Comparison of ENCODE assay signal across 26 cellular contexts in genomic region chr14:97638864-97639263, GRCh38.
A peak's percentile ranks its signal among the peaks of the same experiment; 100 is the strongest.
DNase-seq lines count a peak whose midpoint lies in the region; ATAC-seq and TF ChIP-seq lines count a peak whose summit lies in the region.
"Had no signal": no experiment of that assay in that cellular context is flagged by ENCODE, and none has a peak within 500 bp of the region (broad histone marks: within the 10 kb centered on the region; RNA-seq: fewer than 3 reads in every experiment).

No MANE protein-coding gene starts in this region.

- peaks cover 10% of the 10 kb centered on the region for H3K36me3 Mint-ChIP-seq in activated CD4-positive, alpha-beta T cell treated with anti-CD3 and anti-CD28 coated beads, Interleukin-2, amount 10 ng/mL, durations not matched to agents 7 days and 5 days (ENCODE audit: low read depth)
- H3K36me3 Mint-ChIP-seq in CD4-positive, alpha-beta T cell (ENCODE audit: low read depth): no peaks in the 10 kb centered on the region
- H3K36me3 Mint-ChIP-seq in activated CD8-positive, alpha-beta T cell treated with anti-CD3 and anti-CD28 coated beads, Interleukin-2, amount 10 ng/mL, durations not matched to agents 7 days and 5 days (ENCODE audit: low read depth): peaks cover 3% of the 10 kb centered on the region
- peaks cover 0 to 19% (median 0%) of the 10 kb centered on the region in 5 donors for H3K36me3 Mint-ChIP-seq in naive thymus-derived CD4-positive, alpha-beta T cell
- H3K36me3 Mint-ChIP-seq: memory B cell, naive B cell had no signal

- H3K4me3 ChIP-seq in naive thymus-derived CD4-positive, alpha-beta T cell (ENCODE audit: low read length): no peak overlapping the region
- H3K4me3 ChIP-seq: cardiac muscle cell, ovary, transverse colon had no signal

- no peak for DNase-seq in activated CD4-positive, alpha-beta T cell treated with anti-CD3 and anti-CD28 coated beads, Interleukin-2, amount 10 ng/mL, durations not matched to agents 7 days and 5 days
- no peak for DNase-seq in activated CD4-positive, alpha-beta T cell treated with anti-CD3 and anti-CD28 coated beads for 4 hours
- no peak for DNase-seq in CD4-positive, alpha-beta T cell
- DNase-seq in activated CD8-positive, alpha-beta T cell treated with anti-CD3 and anti-CD28 coated beads, Interleukin-2, amount 10 ng/mL, durations not matched to agents 7 days and 5 days: no peak
- no peak for DNase-seq in naive thymus-derived CD4-positive, alpha-beta T cell
- no peak for DNase-seq in NCI-H1092 (lab: John Stamatoyannopoulos, UW)
- DNase-seq in central memory CD4-positive, alpha-beta T cell: no peak
- DNase-seq: BE2C; Calu3; dermis blood vessel endothelial cell; glutamatergic neuron; kidney glomerular epithelial cell; naive B cell; NCI-H1048; NCI-H187 treated with DMSO at 0.1 percent for 48 hours; NCI-H345; ovary; PC-3; right cardiac atrium; Right ventricle myocardium superior; stimulated activated CD4-positive, alpha-beta T cell treated with anti-CD3 and anti-CD28 coated beads, Interleukin-12 subunit alpha, Interleukin-12 subunit beta, amount 100 ng/mL, for 4 hours; stimulated activated CD4-positive, alpha-beta T cell treated with anti-CD3 and anti-CD28 coated beads, Interleukin-4, amount 100 ng/mL, for 4 hours; transverse colon had no signal

- CTCF ChIA-PET in activated CD4-positive, alpha-beta T cell treated with anti-CD3 and anti-CD28 coated beads, Interleukin-2, amount 10 ng/mL, durations not matched to agents 7 days and 5 days (lab: Charles Lee): interaction anchor here (0.7 to 1.2 kb wide), 2 partner anchors 9 to 291 kb away, joined by 3 read pairs; no protein-coding TSS in a partner anchor
- CTCF ChIA-PET in CD4-positive, alpha-beta T cell (lab: Charles Lee): interaction anchor here (0.9 kb wide), 1 partner anchor 14 kb away, joined by 4 read pairs; no protein-coding TSS in a partner anchor
- CTCF ChIA-PET in activated CD8-positive, alpha-beta T cell treated with anti-CD3 and anti-CD28 coated beads, Interleukin-2, amount 10 ng/mL, durations not matched to agents 7 days and 5 days (lab: Charles Lee): interaction anchor here (0.7 kb wide), 1 partner anchor 454 kb away, joined by 3 read pairs; no protein-coding TSS in a partner anchor
- CTCF ChIA-PET in naive thymus-derived CD4-positive, alpha-beta T cell (lab: Charles Lee): interaction anchor here (1.1 kb wide), 1 partner anchor 86 kb away, joined by 3 read pairs; no protein-coding TSS in a partner anchor

- no peaks in the 10 kb centered on the region for H3K27me3 ChIP-seq in CD4-positive, alpha-beta T cell (ENCODE audit: control insufficient read depth, insufficient read depth, low read length)
- no peaks in the 10 kb centered on the region for H3K27me3 ChIP-seq in naive thymus-derived CD4-positive, alpha-beta T cell (ENCODE audit: control insufficient read depth in 2 of 2, insufficient read depth in 2 of 2, low read length in 2 of 2)
- H3K27me3 ChIP-seq: BE2C, cardiac muscle cell, ovary, transverse colon had no signal

- H3K36me3 ChIP-seq in naive thymus-derived CD4-positive, alpha-beta T cell (ENCODE audit: control insufficient read depth in 2 of 3, insufficient read depth in 3 of 3, low read length in 3 of 3): no peaks in the 10 kb centered on the region
- H3K36me3 ChIP-seq: BE2C, cardiac muscle cell, ovary, transverse colon had no signal

- no peaks in the 10 kb centered on the region for H3K9me3 ChIP-seq in CD4-positive, alpha-beta T cell (ENCODE audit: control insufficient read depth, low read length)
- no peaks in the 10 kb centered on the region for H3K9me3 ChIP-seq in naive thymus-derived CD4-positive, alpha-beta T cell (ENCODE audit: control insufficient read depth in 2 of 3, low read length in 3 of 3)
- H3K9me3 ChIP-seq: BE2C, ovary, transverse colon had no signal

- H3K9me3 Mint-ChIP-seq in activated CD4-positive, alpha-beta T cell treated with anti-CD3 and anti-CD28 coated beads, Interleukin-2, amount 10 ng/mL, durations not matched to agents 7 days and 5 days: peaks cover 13% of the 10 kb centered on the region
- no peaks in the 10 kb centered on the region for H3K9me3 Mint-ChIP-seq in CD4-positive, alpha-beta T cell
- H3K9me3 Mint-ChIP-seq in activated CD8-positive, alpha-beta T cell treated with anti-CD3 and anti-CD28 coated beads, Interleukin-2, amount 10 ng/mL, durations not matched to agents 7 days and 5 days (ENCODE audit: insufficient read depth): no peaks in the 10 kb centered on the region
- H3K9me3 Mint-ChIP-seq in naive thymus-derived CD4-positive, alpha-beta T cell: peaks cover 0 to 2% (median 0%) of the 10 kb centered on the region in 11 donors

- ATAC-seq in CD4-positive, alpha-beta T cell (ENCODE audit: poor library complexity): no peak
- no peak for ATAC-seq in activated CD8-positive, alpha-beta T cell treated with anti-CD3 and anti-CD28 coated beads, Interleukin-2, amount 10 ng/mL, durations not matched to agents 7 days and 5 days
- ATAC-seq in naive thymus-derived CD4-positive, alpha-beta T cell: no peak
- no peak for ATAC-seq in HG02973 (IDR thresholded peaks at IDR 0.05; ENCODE audit: unreplicated experiment)
- ATAC-seq: PC-3, right cardiac atrium had no signal

- H3K27me3 Mint-ChIP-seq in activated CD4-positive, alpha-beta T cell treated with anti-CD3 and anti-CD28 coated beads, Interleukin-2, amount 10 ng/mL, durations not matched to agents 7 days and 5 days: no peaks in the 10 kb centered on the region
- H3K27me3 Mint-ChIP-seq in CD4-positive, alpha-beta T cell: no peaks in the 10 kb centered on the region
- H3K27me3 Mint-ChIP-seq in activated CD8-positive, alpha-beta T cell treated with anti-CD3 and anti-CD28 coated beads, Interleukin-2, amount 10 ng/mL, durations not matched to agents 7 days and 5 days (ENCODE audit: low read depth): peaks cover 5% of the 10 kb centered on the region
- H3K27me3 Mint-ChIP-seq in naive thymus-derived CD4-positive, alpha-beta T cell: peaks cover 0 to 3% (median 0%) of the 10 kb centered on the region in 5 donors
- H3K27me3 Mint-ChIP-seq: memory B cell had no signal

- H3K27ac ChIP-seq in CD4-positive, alpha-beta T cell (ENCODE audit: low read depth, low read length): no peak overlapping the region
- no peak overlapping the region for H3K27ac ChIP-seq in naive thymus-derived CD4-positive, alpha-beta T cell (ENCODE audit: low read depth, low read length)
- H3K27ac ChIP-seq: cardiac muscle cell, ovary, transverse colon had no signal

- H3K4me1 Mint-ChIP-seq in activated CD4-positive, alpha-beta T cell treated with anti-CD3 and anti-CD28 coated beads, Interleukin-2, amount 10 ng/mL, durations not matched to agents 7 days and 5 days: peaks cover 65% of the 10 kb centered on the region
- peaks cover 91% of the 10 kb centered on the region for H3K4me1 Mint-ChIP-seq in CD4-positive, alpha-beta T cell (ENCODE audit: low read depth)
- H3K4me1 Mint-ChIP-seq in activated CD8-positive, alpha-beta T cell treated with anti-CD3 and anti-CD28 coated beads, Interleukin-2, amount 10 ng/mL, durations not matched to agents 7 days and 5 days (ENCODE audit: low read depth): peaks cover 42% of the 10 kb centered on the region
- H3K4me1 Mint-ChIP-seq in naive thymus-derived CD4-positive, alpha-beta T cell: peaks cover 47 to 98% (median 80%) of the 10 kb centered on the region in 7 donors
- H3K4me1 Mint-ChIP-seq: memory B cell had no signal

- peaks cover 0 to 27% of the 10 kb centered on the region in 2 donors for H3K4me1 ChIP-seq in naive thymus-derived CD4-positive, alpha-beta T cell (ENCODE audit: control insufficient read depth in 2 of 2, insufficient read depth in 2 of 2, low read length in 2 of 2)
- H3K4me1 ChIP-seq: BE2C had no signal

- POLR2A ChIA-PET in activated CD4-positive, alpha-beta T cell treated with anti-CD3 and anti-CD28 coated beads, Interleukin-2, amount 10 ng/mL, durations not matched to agents 7 days and 5 days (lab: Charles Lee): no interaction called here
- POLR2A ChIA-PET in CD4-positive, alpha-beta T cell (lab: Charles Lee): no interaction called here
- POLR2A ChIA-PET in activated CD8-positive, alpha-beta T cell treated with anti-CD3 and anti-CD28 coated beads, Interleukin-2, amount 10 ng/mL, durations not matched to agents 7 days and 5 days (lab: Charles Lee): interaction anchor here (0.6 kb wide), 2 partner anchors 86 to 1548 kb away, joined by 3 read pairs; no protein-coding TSS in a partner anchor
- POLR2A ChIA-PET in naive thymus-derived CD4-positive, alpha-beta T cell (lab: Charles Lee): interaction anchor here (0.5 to 0.8 kb wide), 2 partner anchors 10 to 37 kb away, joined by 3 to 6 read pairs; no protein-coding TSS in a partner anchor

- no peak overlapping the region for H3K4me3 Mint-ChIP-seq in activated CD4-positive, alpha-beta T cell treated with anti-CD3 and anti-CD28 coated beads, Interleukin-2, amount 10 ng/mL, durations not matched to agents 7 days and 5 days
- no peak overlapping the region for H3K4me3 Mint-ChIP-seq in CD4-positive, alpha-beta T cell
- H3K4me3 Mint-ChIP-seq in activated CD8-positive, alpha-beta T cell treated with anti-CD3 and anti-CD28 coated beads, Interleukin-2, amount 10 ng/mL, durations not matched to agents 7 days and 5 days: no peak overlapping the region
- H3K4me3 Mint-ChIP-seq in naive thymus-derived CD4-positive, alpha-beta T cell: peak overlapping the region in 1 of 10 donors; percentile 32
- H3K4me3 Mint-ChIP-seq: memory B cell, naive B cell had no signal

- intact Hi-C loops in CD4-positive, alpha-beta T cell (cut with DNase I, micrococcal nuclease): no loop called here
- intact Hi-C loops in naive thymus-derived CD4-positive, alpha-beta T cell (cut with micrococcal nuclease): no loop called here

- peak overlapping the region; percentile 37 for H3K27ac Mint-ChIP-seq in activated CD4-positive, alpha-beta T cell treated with anti-CD3 and anti-CD28 coated beads, Interleukin-2, amount 10 ng/mL, durations not matched to agents 7 days and 5 days
- peak overlapping the region; percentile 65 for H3K27ac Mint-ChIP-seq in CD4-positive, alpha-beta T cell
- H3K27ac Mint-ChIP-seq in activated CD8-positive, alpha-beta T cell treated with anti-CD3 and anti-CD28 coated beads, Interleukin-2, amount 10 ng/mL, durations not matched to agents 7 days and 5 days: peak overlapping the region; percentile 56
- peak overlapping the region in 8 of 9 donors; percentile 14 to 82 (median 62) for H3K27ac Mint-ChIP-seq in naive thymus-derived CD4-positive, alpha-beta T cell
- H3K27ac Mint-ChIP-seq: memory B cell had no signal

- TF ChIP-seq CTCF in CD4-positive, alpha-beta T cell (IDR thresholded peaks at IDR 0.05): no peak

Comparison
In these comparisons a context has a peak if more than half of its experiments do, and no peak if none do; other contexts are left out.
1. POLR2A ChIA-PET loops: an anchor here in activated CD8-positive, alpha-beta T cell treated with anti-CD3 and anti-CD28 coated beads, Interleukin-2, amount 10 ng/mL, durations not matched to agents 7 days and 5 days (0.6 kb wide) and naive thymus-derived CD4-positive, alpha-beta T cell (0.5 to 0.8 kb wide); none called in activated CD4-positive, alpha-beta T cell treated with anti-CD3 and anti-CD28 coated beads, Interleukin-2, amount 10 ng/mL, durations not matched to agents 7 days and 5 days and CD4-positive, alpha-beta T cell.